Comparison of ENCODE assay signal across 23 cellular contexts in the genomic region with DNA sequence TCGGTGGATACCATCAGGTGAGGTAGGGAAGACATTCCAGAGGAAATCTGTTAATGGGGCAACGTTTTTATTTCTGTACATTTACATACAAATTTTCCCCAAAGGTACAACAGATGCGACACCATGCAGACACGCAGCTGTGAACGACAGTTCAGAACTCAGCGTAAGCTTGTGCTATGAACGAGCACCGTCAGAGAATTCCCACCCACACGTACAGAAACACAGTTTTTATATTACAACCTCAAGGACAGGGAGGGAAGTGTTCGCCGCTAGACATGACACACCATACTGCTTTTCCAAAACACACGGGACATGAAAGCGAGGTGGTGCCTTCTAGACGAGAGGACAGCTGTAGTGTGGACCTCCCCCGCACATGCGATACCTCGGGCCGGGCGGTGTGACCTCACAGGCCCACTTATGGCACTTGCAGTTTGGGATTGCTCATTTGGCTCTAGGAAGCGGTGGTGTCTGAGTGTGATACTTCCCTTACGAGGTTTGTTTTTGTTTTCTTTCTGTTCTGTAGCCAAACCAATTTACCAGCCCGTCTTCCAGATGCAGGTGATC. TPM values are rescaled to one million over a fixed set of nuclear protein-coding genes. Genes with fewer than 3 reads are reported as not detected.
DNase-seq lines count a peak whose midpoint lies in the region; ATAC-seq and TF ChIP-seq lines count a peak whose summit lies in the region.
"Had no signal": no experiment of that assay in that cellular context is flagged by ENCODE, and none has a peak within 500 bp of the region (broad histone marks: within the 10 kb centered on the region; RNA-seq: fewer than 3 reads in every experiment).

No MANE protein-coding gene starts in this region.

- H3K79me1 ChIP-seq in H9 (ENCODE audit: insufficient read depth, low read depth, low read length, poor library complexity, severe bottlenecking), result no peaks in the 10 kb centered on the region

- H2BK120ac ChIP-seq in H9 (ENCODE audit: low read depth, low read length, poor library complexity, severe bottlenecking), result no peak overlapping the region

- H3K4me1 Mint-ChIP-seq in H9, result peaks cover 6 to 9% of the 10 kb centered on the region in 2 experiments; a peak in 2 of 4 replicates
- peaks cover 20% of the 10 kb centered on the region for H3K4me1 Mint-ChIP-seq in activated T-helper 17 cell treated with anti-CD3 and anti-CD28 coated beads, Interleukin-2, amount 50 U/mL, for 72 hours

- no peak overlapping the region for H4K5ac ChIP-seq in H9 (ENCODE audit: insufficient read length, low read depth, low read length)

- no peak overlapping the region for H3K27ac ChIP-seq in right atrium auricular region
- no peak overlapping the region for H3K27ac ChIP-seq in H9 (ENCODE audit: insufficient read length, low read depth, low read length)
- H3K27ac ChIP-seq in ovary, result peak overlapping the region in 1 of 2 donors; percentile 43
- H3K27ac ChIP-seq: BLaER1 treated with 17β-estradiol and CSF1 and Interleukin-3, amounts not matched to agents 10 nM and 100 nM had no signal

- H3K14ac ChIP-seq in H9 (ENCODE audit: insufficient read depth, low read length), result no peak overlapping the region

- H2BK5ac ChIP-seq in H9 (ENCODE audit: insufficient read length, low read length), result no peak overlapping the region

- H3K23me2 ChIP-seq in H9 (ENCODE audit: insufficient read length, low read depth, low read length, poor library complexity, severe bottlenecking), result no peaks in the 10 kb centered on the region

- peaks cover 2% of the 10 kb centered on the region; the same call in 1 of the 2 replicates for H3K79me2 ChIP-seq in H9 (ENCODE audit: insufficient read depth, low read length)

- no peak overlapping the region for H2BK15ac ChIP-seq in H9 (ENCODE audit: low read depth, low read length)

- H3T11ph ChIP-seq in H9 (ENCODE audit: low read length), result no peak overlapping the region

- H3K4me3 ChIP-seq in right atrium auricular region (no peak overlapping the region), ovary (no peak overlapping the region)
- H3K4me3 ChIP-seq: BLaER1 treated with 17β-estradiol and CSF1 and Interleukin-3, amounts not matched to agents 10 nM and 100 nM; HAP-1; lung; mucosa of descending colon; Peyer's patch had no signal

- TF ChIP-seq CTCF in right atrium auricular region (IDR thresholded peaks at IDR 0.05) (no peak), H9 (conservative IDR thresholded peaks at IDR 0.05) (no peak), ovary (IDR thresholded peaks at IDR 0.05) (no peak)

- H3K36me3 Mint-ChIP-seq in H9 (ENCODE audit: insufficient read depth in 1 of 3, low read depth in 3 of 3), result peaks cover 44 to 74% (median 71%) of the 10 kb centered on the region in 3 experiments
- H3K36me3 Mint-ChIP-seq in activated T-helper 17 cell treated with anti-CD3 and anti-CD28 coated beads, Interleukin-2, amount 50 U/mL, for 72 hours (ENCODE audit: low read depth), result peaks cover 71% of the 10 kb centered on the region

- H3K27ac Mint-ChIP-seq in H9, result peak overlapping the region in 2 of 3 experiments; percentile 41 to 52; a peak in 3 of 7 replicates
- H3K27ac Mint-ChIP-seq in activated T-helper 17 cell treated with anti-CD3 and anti-CD28 coated beads, Interleukin-2, amount 50 U/mL, for 72 hours, result peak overlapping the region; percentile 36
- H3K27ac Mint-ChIP-seq: activated B cell treated with CpG ODN at 0.5 μM for 24 hours; activated naive CD4-positive, alpha-beta T cell treated with anti-CD3 and anti-CD28 coated beads, Interleukin-2, amount 10 ng/mL, durations not matched to agents 7 days and 5 days; nephron; type B pancreatic cell had no signal

- H3K18ac ChIP-seq in H9 (ENCODE audit: insufficient read length, low read depth, low read length), result no peak overlapping the region

- H3K4me2 ChIP-seq in H9 (ENCODE audit: insufficient read depth, insufficient read length, low read length), result no peak overlapping the region
- H3K4me2 ChIP-seq: BLaER1 treated with 17β-estradiol and CSF1 and Interleukin-3, amounts not matched to agents 10 nM and 100 nM had no signal

- H3K9ac ChIP-seq in H9 (ENCODE audit: extremely low read depth, insufficient read length, low read length), result no peak overlapping the region

- DNase-seq in left ventricle myocardium superior, result peak; percentile 29
- DNase-seq in right atrium auricular region (ENCODE audit: low spot score), result no peak
- no peak for DNase-seq in H9
- DNase-seq in ovary, result peak; percentile 73 to 89 (median 87)
- DNase-seq in NCI-H2081 treated with DMSO at 0.1 percent for 48 hours (lab: John Stamatoyannopoulos, UW), result no peak
- DNase-seq: activated B cell treated with CpG ODN at 0.5 μM for 24 hours; activated naive CD4-positive, alpha-beta T cell treated with anti-CD3 and anti-CD28 coated beads, Interleukin-2, amount 10 ng/mL, durations not matched to agents 7 days and 5 days; activated T-cell treated with anti-CD3 and anti-CD28 coated beads, Interleukin-2, amount 50 U/mL, for 48 hours; NCI-H2029 treated with DMSO at 0.1 percent for 48 hours; NCI-H345; SIG-M5 had no signal

- WGBS in H9 (ENCODE audit: extremely low coverage, insufficient read length, low lambda C conversion rate), result no CpG with 5 or more reads among the region's 22 CpGs
- WGBS in ovary, 3 donors, result 11 to 48% (median 21%) methylated on average over 22 of the region's 22 CpGs

- H4K91ac ChIP-seq in H9 (ENCODE audit: insufficient read length, low read depth, low read length), result no peak overlapping the region

- no peaks in the 10 kb centered on the region for H4K20me1 ChIP-seq in H9 (ENCODE audit: control insufficient read depth, insufficient read depth, insufficient read length)

- no peaks in the 10 kb centered on the region for H3K9me3 Mint-ChIP-seq in H9
- H3K9me3 Mint-ChIP-seq in activated T-helper 17 cell treated with anti-CD3 and anti-CD28 coated beads, Interleukin-2, amount 50 U/mL, for 72 hours, result no peaks in the 10 kb centered on the region
- H3K9me3 Mint-ChIP-seq: activated B cell treated with CpG ODN at 0.5 μM for 24 hours; activated naive CD4-positive, alpha-beta T cell treated with anti-CD3 and anti-CD28 coated beads, Interleukin-2, amount 10 ng/mL, durations not matched to agents 7 days and 5 days; brain; nephron; type B pancreatic cell had no signal

- H3K27me3 Mint-ChIP-seq in H9 (ENCODE audit: low read depth), result no peaks in the 10 kb centered on the region
- no peaks in the 10 kb centered on the region for H3K27me3 Mint-ChIP-seq in activated T-helper 17 cell treated with anti-CD3 and anti-CD28 coated beads, Interleukin-2, amount 50 U/mL, for 72 hours
- H3K27me3 Mint-ChIP-seq: activated B cell treated with CpG ODN at 0.5 μM for 24 hours; activated naive CD4-positive, alpha-beta T cell treated with anti-CD3 and anti-CD28 coated beads, Interleukin-2, amount 10 ng/mL, durations not matched to agents 7 days and 5 days; type B pancreatic cell had no signal

- no peak overlapping the region for H2BK20ac ChIP-seq in H9 (ENCODE audit: low read depth, low read length, poor library complexity, severe bottlenecking)

- no peaks in the 10 kb centered on the region for H3K27me3 ChIP-seq in right atrium auricular region
- no peaks in the 10 kb centered on the region for H3K27me3 ChIP-seq in H9 (ENCODE audit: insufficient read depth, low read length)
- H3K27me3 ChIP-seq in ovary, result no peaks in the 10 kb centered on the region
- H3K27me3 ChIP-seq: BLaER1 treated with 17β-estradiol and CSF1 and Interleukin-3, amounts not matched to agents 10 nM and 100 nM; Peyer's patch had no signal

- intact Hi-C loops in left ventricle myocardium superior (cut with micrococcal nuclease) (no loop called here), ovary (cut with DNase I) (no loop called here)

- H3K4me3 Mint-ChIP-seq in H9, result no peak overlapping the region
- no peak overlapping the region for H3K4me3 Mint-ChIP-seq in activated T-helper 17 cell treated with anti-CD3 and anti-CD28 coated beads, Interleukin-2, amount 50 U/mL, for 72 hours
- H3K4me3 Mint-ChIP-seq: activated B cell treated with CpG ODN at 0.5 μM for 24 hours; activated naive CD4-positive, alpha-beta T cell treated with anti-CD3 and anti-CD28 coated beads, Interleukin-2, amount 10 ng/mL, durations not matched to agents 7 days and 5 days; brain; nephron; type B pancreatic cell had no signal

- H2AK5ac ChIP-seq in H9 (ENCODE audit: insufficient read length, low read length), result no peak overlapping the region

- H2BK12ac ChIP-seq in H9 (ENCODE audit: insufficient read length, low read depth, low read length), result no peak overlapping the region

- TF ChIP-seq POLR2A in ovary (IDR thresholded peaks at IDR 0.05), result no peak

- ATAC-seq in left ventricle myocardium superior (no peak), GM19023 (IDR thresholded peaks at IDR 0.05; ENCODE audit: unreplicated experiment) (no peak)
- ATAC-seq in activated T-helper 17 cell treated with anti-CD3 and anti-CD28 coated beads, Interleukin-2, amount 50 U/mL, for 72 hours (replicated peaks), result peak; percentile 55
- ATAC-seq: sciatic nerve had no signal

- no peak overlapping the region for H4K8ac ChIP-seq in H9 (replicated peaks; ENCODE audit: insufficient read length, low read depth, low read length)

- H3K23ac ChIP-seq in H9 (ENCODE audit: insufficient read length, low read depth, low read length), result no peak overlapping the region

- no peak for TF ChIP-seq EP300 in ovary (IDR thresholded peaks at IDR 0.05)

- H3K4me1 ChIP-seq in right atrium auricular region (no peaks in the 10 kb centered on the region), H9 (ENCODE audit: insufficient read depth, low read length) (no peaks in the 10 kb centered on the region), ovary (ENCODE audit: insufficient read depth) (no peaks in the 10 kb centered on the region)
- H3K4me1 ChIP-seq: BLaER1 treated with 17β-estradiol and CSF1 and Interleukin-3, amounts not matched to agents 10 nM and 100 nM; HAP-1 had no signal

- no peak overlapping the region for H3K56ac ChIP-seq in H9 (ENCODE audit: insufficient read length, low read depth, low read length)

- H3K36me3 ChIP-seq in right atrium auricular region, result peaks cover 16% of the 10 kb centered on the region
- H3K36me3 ChIP-seq in ovary, result no peaks in the 10 kb centered on the region

- H2AFZ ChIP-seq in H9 (ENCODE audit: low read length), result no peak overlapping the region

- H3K9me3 ChIP-seq in right atrium auricular region (no peaks in the 10 kb centered on the region), H9 (ENCODE audit: control insufficient read depth, low read depth, low read length) (no peaks in the 10 kb centered on the region), ovary (no peaks in the 10 kb centered on the region)
- H3K9me3 ChIP-seq: BLaER1 treated with 17β-estradiol and CSF1 and Interleukin-3, amounts not matched to agents 10 nM and 100 nM; HAP-1; mucosa of descending colon; Peyer's patch had no signal

- no peak overlapping the region for H3K4ac ChIP-seq in H9 (ENCODE audit: low read depth, low read length)

RNA-seq across cellular contexts. Expression of a gene that starts 10.7 kb away (rescaled TPM):
- 7.2 TPM for total RNA-seq in left ventricle myocardium superior
- total RNA-seq in right atrium auricular region, result 10 to 100 TPM in 1 of 2 donors, 1 to 10 TPM in 1; 4.4 to 10.4 TPM
- total RNA-seq in H9 (2021), result 27.3 and 29.3 TPM in 2 replicates
- total RNA-seq in activated T-helper 17 cell treated with anti-CD3 and anti-CD28 coated beads, Interleukin-2, amount 50 U/mL, for 72 hours, result 10 to 100 TPM; 17.0 to 24.7 TPM
- 10 to 100 TPM; 13.9 to 24.3 (median 22.7) TPM for total RNA-seq in ovary
- polyA plus RNA-seq in ovary, result 10 to 100 TPM in 1 of 2 donors, 1 to 10 TPM in 1; 8.5 to 34.8 TPM

RNA-seq across cellular contexts. Expression of a gene that starts 42.0 kb away (rescaled TPM):
- 1.0 TPM for total RNA-seq in left ventricle myocardium superior
- total RNA-seq in right atrium auricular region, result 1 to 10 TPM; 2.2 to 2.4 TPM
- 317 and 320 TPM in 2 replicates for total RNA-seq in H9 (2021)
- under 1 TPM in 1 of 2 donors, not detected in 1; 0.35 TPM for total RNA-seq in activated T-helper 17 cell treated with anti-CD3 and anti-CD28 coated beads, Interleukin-2, amount 50 U/mL, for 72 hours
- 1 to 10 TPM in 5 of 7 donors, under 1 TPM in 2; 0.73 to 3.6 (median 1.7) TPM for total RNA-seq in ovary
- polyA plus RNA-seq in ovary, result under 1 TPM; 0.67 to 0.81 TPM
- total RNA-seq: activated B cell treated with CpG ODN at 0.5 μM for 24 hours; activated CD8-positive, alpha-beta memory T cell treated with anti-CD3 and anti-CD28 coated beads for 36 hours had no signal

Comparison
In these comparisons a context has a peak if more than half of its experiments do, and no peak if none do; other contexts are left out.
1. DNase-seq: peak in left ventricle myocardium superior (single experiment) and ovary (5 of 5); none in right atrium auricular region (single experiment), H9 (single experiment) and NCI-H2081 treated with DMSO at 0.1 percent for 48 hours (single experiment).
2. RNA of a gene that starts 42.0 kb away (total RNA-seq): 317 to 320 TPM in H9; 2.2 to 2.4 TPM in right atrium auricular region, 0.73 to 3.6 TPM in ovary, 1.0 TPM in left ventricle myocardium superior (single experiment) and 0.35 TPM in activated T-helper 17 cell treated with anti-CD3 and anti-CD28 coated beads, Interleukin-2, amount 50 U/mL, for 72 hours; every median in the first group is over 10 times any median in the second.